ENCODE assay signal across 35 cellular contexts in the genomic region with DNA sequence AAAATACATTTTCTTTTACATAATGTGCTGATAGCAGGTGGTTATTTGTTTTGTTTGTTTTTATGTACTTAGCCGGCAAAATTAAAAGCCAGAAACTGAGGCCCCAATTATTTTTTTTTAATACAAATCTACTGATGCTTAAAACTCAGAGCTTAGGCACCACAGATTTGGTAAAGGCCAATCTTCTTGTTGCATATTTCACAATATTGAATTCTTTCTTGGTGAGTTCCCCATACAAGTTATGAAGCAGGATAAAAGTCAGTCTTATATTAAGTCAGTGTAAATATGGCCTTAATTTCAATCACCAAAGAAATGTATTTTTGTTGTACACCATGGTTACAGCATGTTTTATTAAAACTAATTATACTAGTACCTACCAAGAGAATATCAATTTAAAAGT.
"Had no signal": no experiment of that assay in that cellular context is flagged by ENCODE, and none has a peak within 500 bp of the region (broad histone marks: within the 10 kb centered on the region; RNA-seq: fewer than 3 reads in every experiment).

No MANE protein-coding gene starts in this region.

- H3K27me3 ChIP-seq: ascending aorta, cardiac muscle cell, MG63 had no signal

- H3K27ac ChIP-seq: ascending aorta, cardiac muscle cell, PC-9, RWPE1, VCaP had no signal

- H3K36me3 ChIP-seq: ascending aorta, cardiac muscle cell, MG63 had no signal

- H3K4me3 ChIP-seq: ascending aorta, cardiac muscle cell, MG63, PC-9 had no signal

- DNase-seq: activated B cell treated with CpG ODN at 0.5 μM for 24 hours; activated CD4-positive, alpha-beta memory T cell treated with anti-CD3 and anti-CD28 coated beads, Interleukin-2, amount 10 ng/mL, durations not matched to agents 7 days and 5 days; activated CD4-positive, alpha-beta T cell treated with anti-CD3 and anti-CD28 coated beads for 4 hours; activated CD4-positive, alpha-beta T cell treated with anti-CD3 and anti-CD28 coated beads, Interleukin-2, amount 50 U/mL, for 1 hour; activated CD4-positive, CD25-positive, alpha-beta regulatory T cell treated with anti-CD3 and anti-CD28 coated beads, Interleukin-2, amount 50 U/mL, for 72 hours; activated CD8-positive, alpha-beta memory T cell treated with anti-CD3 and anti-CD28 coated beads for 24 hours; activated CD8-positive, alpha-beta memory T cell treated with anti-CD3 and anti-CD28 coated beads, Interleukin-2, amount 10 ng/mL, durations not matched to agents 7 days and 5 days; activated CD8-positive, alpha-beta memory T cell treated with anti-CD3 and anti-CD28 coated beads, Interleukin-2, amount 50 U/mL, for 48 hours; activated effector memory CD4-positive, alpha-beta T cell treated with Interleukin-2 at 50 U/mL for 16 hours; activated naive CD4-positive, alpha-beta T cell treated with anti-CD3 and anti-CD28 coated beads, Interleukin-2, amount 10 ng/mL, durations not matched to agents 7 days and 5 days; activated naive CD8-positive, alpha-beta T cell treated with anti-CD3 and anti-CD28 coated beads, Interleukin-2, amount 50 U/mL, for 24 hours; activated T-cell treated with anti-CD3 and anti-CD28 coated beads, Interleukin-2, amount 50 U/mL, for 48 hours; amygdala; Kasumi-1; KG1; MG63; NCI-H1048; NCI-H1105 treated with DMSO at 0.1 percent for 48 hours; NCI-H1436; NCI-H1694; NCI-H1930; NCI-H2081 treated with DMSO at 0.1 percent for 48 hours; NCI-H345; NCI-H524 treated with DMSO at 0.1 percent for 48 hours; PC-9; SIG-M5; SW 1271; T-helper 1 cell; T-helper 2 cell; T-helper 9 cell had no signal

- H3K9me3 ChIP-seq: ascending aorta, MG63 had no signal

- H3K4me1 ChIP-seq: ascending aorta had no signal

- H3K4me2 ChIP-seq: PC-9 had no signal

- H2AFZ ChIP-seq: PC-9 had no signal

- ATAC-seq: activated CD8-positive, alpha-beta memory T cell treated with anti-CD3 and anti-CD28 coated beads, Interleukin-2, amount 10 ng/mL, durations not matched to agents 7 days and 5 days; activated naive CD8-positive, alpha-beta T cell treated with anti-CD3 and anti-CD28 coated beads, Interleukin-2, amount 50 U/mL, for 24 hours; Right ventricle myocardium inferior had no signal
